Comparison of ENCODE assay signal across 12 cellular contexts in the genomic region with DNA sequence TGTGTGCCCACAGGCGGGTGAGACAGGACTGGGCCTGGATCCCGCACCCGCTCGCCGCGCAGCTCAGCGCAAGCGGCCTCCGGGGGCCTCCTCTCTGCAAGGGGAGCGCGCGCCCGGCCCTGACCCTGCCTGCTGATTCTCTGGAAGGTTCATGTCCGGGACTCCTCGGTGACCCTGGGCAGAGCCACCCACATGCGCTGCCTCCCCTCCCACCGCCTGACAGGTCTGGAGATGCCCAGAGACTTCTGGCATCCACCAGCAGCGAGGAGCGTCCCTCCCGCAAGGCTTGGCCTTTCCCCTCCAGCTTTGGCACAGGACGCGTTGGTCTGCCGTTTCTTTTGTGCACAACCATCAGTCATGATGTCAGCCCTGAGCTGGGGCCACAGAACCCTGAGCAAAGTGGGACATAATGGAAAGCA. TPM values are rescaled to one million over a fixed set of nuclear protein-coding genes. Genes with fewer than 3 reads are reported as not detected.
DNase-seq lines count a peak whose midpoint lies in the region.
"Had no signal": no experiment of that assay in that cellular context is flagged by ENCODE, and none has a peak within 500 bp of the region (broad histone marks: within the 10 kb centered on the region; RNA-seq: fewer than 3 reads in every experiment).

No MANE protein-coding gene starts in this region.

- H3K9me2 ChIP-seq in GM23248 (ENCODE audit: insufficient read depth) = no peaks in the 10 kb centered on the region

- peaks cover 38% of the 10 kb centered on the region for H3F3A ChIP-seq in GM23248 (ENCODE audit: insufficient read depth)

- H4K20me1 ChIP-seq in GM23248 (ENCODE audit: insufficient read depth) = no peaks in the 10 kb centered on the region

- in situ Hi-C loops in GM23248 (cut with MboI) = no loop called here

- H3K9me3 ChIP-seq in GM23248 (ENCODE audit: low read depth) = no peaks in the 10 kb centered on the region
- no peaks in the 10 kb centered on the region for H3K9me3 ChIP-seq in skeletal muscle satellite cell (replicated peaks; ENCODE audit: low read length)
- H3K9me3 ChIP-seq: HAP-1 had no signal

- H3K9ac ChIP-seq in GM23248 (peak overlapping the region; percentile 80), skeletal muscle satellite cell (ENCODE audit: low read depth, low read length) (peak overlapping the region; percentile 80)

- no peaks in the 10 kb centered on the region for H3K79me2 ChIP-seq in GM23248 (ENCODE audit: insufficient read depth)

- peak overlapping the region; percentile 46 for H3K4me2 ChIP-seq in GM23248 (ENCODE audit: unreplicated experiment)
- H3K4me2 ChIP-seq in skeletal muscle satellite cell (ENCODE audit: low read length) = peak overlapping the region; percentile 68

- H3K27ac ChIP-seq in GM23248 (peak overlapping the region; percentile 84), caudate nucleus (ENCODE audit: low read depth, low read length) (peak overlapping the region; percentile 40), layer of hippocampus (ENCODE audit: low read depth, low read length) (peak overlapping the region; percentile 46)

- H2AFZ ChIP-seq in GM23248 = peak overlapping the region; percentile 28; the same call in 1 of the 2 replicates

- peak overlapping the region; percentile 32; the same call in 1 of the 2 replicates for H3K4me3 ChIP-seq in GM23248
- H3K4me3 ChIP-seq in skeletal muscle satellite cell (ENCODE audit: low read length) = no peak overlapping the region
- H3K4me3 ChIP-seq: HAP-1 had no signal

- H3K4me1 ChIP-seq in GM23248 (ENCODE audit: insufficient read depth) (peaks cover 31% of the 10 kb centered on the region), skeletal muscle satellite cell (ENCODE audit: control insufficient read depth, insufficient read depth, low read length) (peaks cover 53% of the 10 kb centered on the region)
- H3K4me1 ChIP-seq: BE2C, HAP-1 had no signal

- 50 to 52% methylated on average over 22 to 23 of the region's 23 CpGs for whole genome bisulfite sequencing in GM23248 (ENCODE audit: low coverage in 1 of 2, low lambda C conversion rate in 2 of 2, missing lambda C conversion rate in 2 of 2), 2 experiments

- H3K36me3 ChIP-seq in GM23248 (ENCODE audit: low read depth) (no peaks in the 10 kb centered on the region), skeletal muscle satellite cell (ENCODE audit: insufficient read depth, low read length) (no peaks in the 10 kb centered on the region)
- H3K36me3 ChIP-seq: BE2C, HAP-1 had no signal

- H3K27me3 ChIP-seq in GM23248 (replicated peaks; ENCODE audit: insufficient read depth) = no peaks in the 10 kb centered on the region
- H3K27me3 ChIP-seq in layer of hippocampus (ENCODE audit: control insufficient read depth, insufficient read depth, low read length) = peaks cover 2% of the 10 kb centered on the region
- no peaks in the 10 kb centered on the region for H3K27me3 ChIP-seq in skeletal muscle satellite cell (ENCODE audit: control insufficient read depth, insufficient read depth, low read length)
- H3K27me3 ChIP-seq: BE2C had no signal

- DNase-seq in GM23248 = peak; percentile 50
- no peak for DNase-seq in caudate nucleus (lab: John Stamatoyannopoulos, UW)
- DNase-seq in KG1 (lab: John Stamatoyannopoulos, UW) = no peak
- no peak for DNase-seq in DMS 273 treated with DMSO at 0.1 percent for 48 hours (lab: John Stamatoyannopoulos, UW)
- no peak for DNase-seq in DMS79 treated with DMSO at 0.1 percent for 48 hours (lab: John Stamatoyannopoulos, UW)
- no peak for DNase-seq in midbrain (lab: John Stamatoyannopoulos, UW)
- DNase-seq: activated CD4-positive, alpha-beta T cell treated with anti-CD3 and anti-CD28 coated beads, Interleukin-2, amount 50 U/mL, for 1 hour; BE2C; NCI-H510A treated with DMSO at 0.1 percent for 48 hours had no signal

RNA-seq across cellular contexts. Expression of gene COL6A2, which starts 42.0 kb away (rescaled TPM):
- total RNA-seq in GM23248 (2014; rRNA removed; shearing (Covaris generic)) = 1,939 and 2,103 TPM in 2 replicates
- polyA plus RNA-seq in GM23248 (2016; fragmentation: Nextera tagmentation; extraction: Ambion mirVana) = 650 and 676 TPM in 2 replicates
- 1,183 and 1,453 TPM in 2 replicates for total RNA-seq in skeletal muscle satellite cell (2012; rRNA removed)
